1 cellular context compared by ENCODE assay signal in the genomic region with DNA sequence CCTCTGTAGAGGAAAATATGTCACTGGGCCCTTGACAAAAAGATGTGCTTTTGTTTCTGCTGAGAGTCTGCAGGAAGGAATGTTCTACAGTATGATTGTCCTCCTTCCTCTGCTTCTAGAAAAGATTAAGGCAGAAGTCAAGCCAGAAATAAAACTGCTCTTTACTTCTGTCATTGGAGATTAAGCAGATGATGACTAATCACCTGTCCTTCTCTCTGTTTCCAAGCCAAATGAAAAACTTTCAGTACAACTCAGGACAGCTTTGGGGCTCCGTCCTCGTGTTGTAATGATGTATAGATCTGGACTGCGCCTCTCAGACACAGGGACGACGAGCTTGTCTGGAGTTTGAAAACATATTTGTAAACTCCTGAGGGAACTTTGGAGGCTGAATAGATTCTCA.
TF ChIP-seq lines count a peak whose summit lies in the region.

No MANE protein-coding gene starts in this region.

TF ChIP-seq in SK-N-SH, 30 proteins besides CTCF, POLR2A, EP300 and RAD21 (continued from another document):
- TF ChIP-seq, protein P1, sequence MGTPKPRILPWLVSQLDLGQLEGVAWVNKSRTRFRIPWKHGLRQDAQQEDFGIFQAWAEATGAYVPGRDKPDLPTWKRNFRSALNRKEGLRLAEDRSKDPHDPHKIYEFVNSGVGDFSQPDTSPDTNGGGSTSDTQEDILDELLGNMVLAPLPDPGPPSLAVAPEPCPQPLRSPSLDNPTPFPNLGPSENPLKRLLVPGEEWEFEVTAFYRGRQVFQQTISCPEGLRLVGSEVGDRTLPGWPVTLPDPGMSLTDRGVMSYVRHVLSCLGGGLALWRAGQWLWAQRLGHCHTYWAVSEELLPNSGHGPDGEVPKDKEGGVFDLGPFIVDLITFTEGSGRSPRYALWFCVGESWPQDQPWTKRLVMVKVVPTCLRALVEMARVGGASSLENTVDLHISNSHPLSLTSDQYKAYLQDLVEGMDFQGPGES (IDR thresholded peaks at IDR 0.05; ENCODE audit: low read depth, low read length), result no peak
- no peak for TF ChIP-seq POLR2AphosphoS5 (IDR thresholded peaks at IDR 0.05; ENCODE audit: low read depth, low read length)
- no peak for TF ChIP-seq RXRA (IDR thresholded peaks at IDR 0.05; ENCODE audit: borderline replicate concordance, low read depth)
- TF ChIP-seq SIN3A (IDR thresholded peaks at IDR 0.05; ENCODE audit: borderline replicate concordance, low read depth, low read length), result no peak
- TF ChIP-seq TEAD4 (IDR thresholded peaks at IDR 0.05; ENCODE audit: borderline replicate concordance, insufficient read depth), result no peak
- 0 out of 2 replicates have a peak, but pooled peaks have one; percentile 19 for TF ChIP-seq FOSL2 (IDR thresholded peaks at IDR 0.05; ENCODE audit: borderline replicate concordance, low read depth)
- 0 out of 2 replicates have a peak, but pooled peaks have one; percentile 13 for TF ChIP-seq MEF2A (IDR thresholded peaks at IDR 0.05; ENCODE audit: borderline replicate concordance, low read depth)
- TF ChIP-seq, protein P2, sequence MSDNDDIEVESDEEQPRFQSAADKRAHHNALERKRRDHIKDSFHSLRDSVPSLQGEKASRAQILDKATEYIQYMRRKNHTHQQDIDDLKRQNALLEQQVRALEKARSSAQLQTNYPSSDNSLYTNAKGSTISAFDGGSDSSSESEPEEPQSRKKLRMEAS (IDR thresholded peaks at IDR 0.05; ENCODE audit: low read depth), result no peak; the same call in 1 of the 2 replicates
- TF ChIP-seq ELF1 (IDR thresholded peaks at IDR 0.05), result no peak
- TF ChIP-seq GABPA (IDR thresholded peaks at IDR 0.05; ENCODE audit: low read depth), result no peak
- TF ChIP-seq, protein P3, sequence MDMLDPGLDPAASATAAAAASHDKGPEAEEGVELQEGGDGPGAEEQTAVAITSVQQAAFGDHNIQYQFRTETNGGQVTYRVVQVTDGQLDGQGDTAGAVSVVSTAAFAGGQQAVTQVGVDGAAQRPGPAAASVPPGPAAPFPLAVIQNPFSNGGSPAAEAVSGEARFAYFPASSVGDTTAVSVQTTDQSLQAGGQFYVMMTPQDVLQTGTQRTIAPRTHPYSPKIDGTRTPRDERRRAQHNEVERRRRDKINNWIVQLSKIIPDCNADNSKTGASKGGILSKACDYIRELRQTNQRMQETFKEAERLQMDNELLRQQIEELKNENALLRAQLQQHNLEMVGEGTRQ (IDR thresholded peaks at IDR 0.05; ENCODE audit: borderline replicate concordance, low read depth, low read length), result no peak
- no peak for TF ChIP-seq GATA2 (CRISPR knock-in tag; IDR thresholded peaks at IDR 0.05)
- TF ChIP-seq, protein P4, sequence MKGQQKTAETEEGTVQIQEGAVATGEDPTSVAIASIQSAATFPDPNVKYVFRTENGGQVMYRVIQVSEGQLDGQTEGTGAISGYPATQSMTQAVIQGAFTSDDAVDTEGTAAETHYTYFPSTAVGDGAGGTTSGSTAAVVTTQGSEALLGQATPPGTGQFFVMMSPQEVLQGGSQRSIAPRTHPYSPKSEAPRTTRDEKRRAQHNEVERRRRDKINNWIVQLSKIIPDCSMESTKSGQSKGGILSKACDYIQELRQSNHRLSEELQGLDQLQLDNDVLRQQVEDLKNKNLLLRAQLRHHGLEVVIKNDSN (IDR thresholded peaks at IDR 0.05; ENCODE audit: borderline replicate concordance, low read depth), result no peak
- TF ChIP-seq CHD2 (IDR thresholded peaks at IDR 0.05; ENCODE audit: low read length, partially characterized antibody), result no peak
- no peak for TF ChIP-seq TAF1 (IDR thresholded peaks at IDR 0.05; ENCODE audit: borderline replicate concordance, low read depth, low read length)
- TF ChIP-seq EZH2phosphoT487 (IDR thresholded peaks at IDR 0.05; ENCODE audit: borderline replicate concordance, low read depth), result no peak
- no peak for TF ChIP-seq NRF1 (IDR thresholded peaks at IDR 0.05; ENCODE audit: low read depth, low read length)
- TF ChIP-seq YY1 (IDR thresholded peaks at IDR 0.05; ENCODE audit: low read depth), result no peak
- TF ChIP-seq, protein P5, sequence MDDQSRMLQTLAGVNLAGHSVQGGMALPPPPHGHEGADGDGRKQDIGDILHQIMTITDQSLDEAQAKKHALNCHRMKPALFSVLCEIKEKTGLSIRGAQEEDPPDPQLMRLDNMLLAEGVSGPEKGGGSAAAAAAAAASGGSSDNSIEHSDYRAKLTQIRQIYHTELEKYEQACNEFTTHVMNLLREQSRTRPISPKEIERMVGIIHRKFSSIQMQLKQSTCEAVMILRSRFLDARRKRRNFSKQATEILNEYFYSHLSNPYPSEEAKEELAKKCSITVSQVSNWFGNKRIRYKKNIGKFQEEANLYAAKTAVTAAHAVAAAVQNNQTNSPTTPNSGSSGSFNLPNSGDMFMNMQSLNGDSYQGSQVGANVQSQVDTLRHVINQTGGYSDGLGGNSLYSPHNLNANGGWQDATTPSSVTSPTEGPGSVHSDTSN (IDR thresholded peaks at IDR 0.05), result peak; percentile 94
- TF ChIP-seq JUND (IDR thresholded peaks at IDR 0.05), result peak; percentile 43; the same call in 1 of the 2 replicates
- peak; percentile 65 for TF ChIP-seq TCF12 (IDR thresholded peaks at IDR 0.05)
- TF ChIP-seq, protein P6, sequence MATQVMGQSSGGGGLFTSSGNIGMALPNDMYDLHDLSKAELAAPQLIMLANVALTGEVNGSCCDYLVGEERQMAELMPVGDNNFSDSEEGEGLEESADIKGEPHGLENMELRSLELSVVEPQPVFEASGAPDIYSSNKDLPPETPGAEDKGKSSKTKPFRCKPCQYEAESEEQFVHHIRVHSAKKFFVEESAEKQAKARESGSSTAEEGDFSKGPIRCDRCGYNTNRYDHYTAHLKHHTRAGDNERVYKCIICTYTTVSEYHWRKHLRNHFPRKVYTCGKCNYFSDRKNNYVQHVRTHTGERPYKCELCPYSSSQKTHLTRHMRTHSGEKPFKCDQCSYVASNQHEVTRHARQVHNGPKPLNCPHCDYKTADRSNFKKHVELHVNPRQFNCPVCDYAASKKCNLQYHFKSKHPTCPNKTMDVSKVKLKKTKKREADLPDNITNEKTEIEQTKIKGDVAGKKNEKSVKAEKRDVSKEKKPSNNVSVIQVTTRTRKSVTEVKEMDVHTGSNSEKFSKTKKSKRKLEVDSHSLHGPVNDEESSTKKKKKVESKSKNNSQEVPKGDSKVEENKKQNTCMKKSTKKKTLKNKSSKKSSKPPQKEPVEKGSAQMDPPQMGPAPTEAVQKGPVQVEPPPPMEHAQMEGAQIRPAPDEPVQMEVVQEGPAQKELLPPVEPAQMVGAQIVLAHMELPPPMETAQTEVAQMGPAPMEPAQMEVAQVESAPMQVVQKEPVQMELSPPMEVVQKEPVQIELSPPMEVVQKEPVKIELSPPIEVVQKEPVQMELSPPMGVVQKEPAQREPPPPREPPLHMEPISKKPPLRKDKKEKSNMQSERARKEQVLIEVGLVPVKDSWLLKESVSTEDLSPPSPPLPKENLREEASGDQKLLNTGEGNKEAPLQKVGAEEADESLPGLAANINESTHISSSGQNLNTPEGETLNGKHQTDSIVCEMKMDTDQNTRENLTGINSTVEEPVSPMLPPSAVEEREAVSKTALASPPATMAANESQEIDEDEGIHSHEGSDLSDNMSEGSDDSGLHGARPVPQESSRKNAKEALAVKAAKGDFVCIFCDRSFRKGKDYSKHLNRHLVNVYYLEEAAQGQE (IDR thresholded peaks at IDR 0.05; ENCODE audit: low read depth, low read length), result no peak
- peak; percentile 45 for TF ChIP-seq NFIC (IDR thresholded peaks at IDR 0.05; ENCODE audit: borderline replicate concordance)
- no peak for TF ChIP-seq FOXM1 (IDR thresholded peaks at IDR 0.05; ENCODE audit: low read depth)
- no peak for TF ChIP-seq RCOR1 (IDR thresholded peaks at IDR 0.05; ENCODE audit: low read length)
- TF ChIP-seq, protein P7, sequence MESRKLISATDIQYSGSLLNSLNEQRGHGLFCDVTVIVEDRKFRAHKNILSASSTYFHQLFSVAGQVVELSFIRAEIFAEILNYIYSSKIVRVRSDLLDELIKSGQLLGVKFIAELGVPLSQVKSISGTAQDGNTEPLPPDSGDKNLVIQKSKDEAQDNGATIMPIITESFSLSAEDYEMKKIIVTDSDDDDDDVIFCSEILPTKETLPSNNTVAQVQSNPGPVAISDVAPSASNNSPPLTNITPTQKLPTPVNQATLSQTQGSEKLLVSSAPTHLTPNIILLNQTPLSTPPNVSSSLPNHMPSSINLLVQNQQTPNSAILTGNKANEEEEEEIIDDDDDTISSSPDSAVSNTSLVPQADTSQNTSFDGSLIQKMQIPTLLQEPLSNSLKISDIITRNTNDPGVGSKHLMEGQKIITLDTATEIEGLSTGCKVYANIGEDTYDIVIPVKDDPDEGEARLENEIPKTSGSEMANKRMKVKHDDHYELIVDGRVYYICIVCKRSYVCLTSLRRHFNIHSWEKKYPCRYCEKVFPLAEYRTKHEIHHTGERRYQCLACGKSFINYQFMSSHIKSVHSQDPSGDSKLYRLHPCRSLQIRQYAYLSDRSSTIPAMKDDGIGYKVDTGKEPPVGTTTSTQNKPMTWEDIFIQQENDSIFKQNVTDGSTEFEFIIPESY (IDR thresholded peaks at IDR 0.05; ENCODE audit: borderline replicate concordance, low read depth), result no peak
